Comparison of ENCODE assay signal across 16 cellular contexts in genomic region chr3:115110830-115111229, GRCh38.
"Had no signal": no experiment of that assay in that cellular context is flagged by ENCODE, and none has a peak within 500 bp of the region (broad histone marks: within the 10 kb centered on the region; RNA-seq: fewer than 3 reads in every experiment).

No MANE protein-coding gene starts in this region.

- H3K4me1 ChIP-seq: foreskin keratinocyte, left lung had no signal

- H3K9me3 ChIP-seq: esophagus muscularis mucosa, left lung, lower lobe of right lung had no signal

- H3K4me3 ChIP-seq: coronary artery, dorsolateral prefrontal cortex, esophagus muscularis mucosa, left lung, lower lobe of right lung had no signal

- H3K27ac ChIP-seq: coronary artery, dorsolateral prefrontal cortex, esophagus muscularis mucosa, foreskin keratinocyte, left lung, lower lobe of right lung had no signal

- DNase-seq: dermis blood vessel endothelial cell; dorsolateral prefrontal cortex; effector CD4-positive, alpha-beta T cell; effector memory CD4-positive, alpha-beta T cell; foreskin keratinocyte; glutamatergic neuron; head of caudate nucleus; heart right ventricle; hippocampal formation; left cardiac atrium; left lung; lower lobe of right lung; mesendoderm; midbrain had no signal

- ATAC-seq: foreskin keratinocyte, left cardiac atrium, left lung, lower lobe of right lung had no signal

- H3K27me3 ChIP-seq: dorsolateral prefrontal cortex, esophagus muscularis mucosa, foreskin keratinocyte, heart right ventricle, left lung had no signal

- H3K36me3 ChIP-seq: left lung, lower lobe of right lung had no signal
